In genomic region chr5:10936486-10936885, GRCh38 we compare ENCODE assay signal across 3 cellular contexts.
TF ChIP-seq lines count a peak whose summit lies in the region.

No MANE protein-coding gene starts in this region.

TF ChIP-seq in GM23338, 12 proteins besides CTCF, POLR2A, EP300 and RAD21 (continues in another document):
- TF ChIP-seq CREB1 (CRISPR knock-in tag; IDR thresholded peaks at IDR 0.05; ENCODE audit: low read depth) (no peak), ZNF114 (CRISPR knock-in tag; IDR thresholded peaks at IDR 0.05) (no peak), EZH2phosphoT487 (IDR thresholded peaks at IDR 0.05; ENCODE audit: unreplicated experiment) (no peak), JUNB (IDR thresholded peaks at IDR 0.05; ENCODE audit: unreplicated experiment) (no peak), REST (IDR thresholded peaks at IDR 0.05; ENCODE audit: unreplicated experiment) (no peak), NANOG (IDR thresholded peaks at IDR 0.05; ENCODE audit: borderline replicate concordance) (no peak), EZH2 (IDR thresholded peaks at IDR 0.05; ENCODE audit: low read depth, unreplicated experiment) (no peak)

TF ChIP-seq in H1, 55 proteins besides CTCF, POLR2A, EP300 and RAD21:
- TF ChIP-seq NRF1 (IDR thresholded peaks at IDR 0.05; ENCODE audit: low read depth, low read length) = no peak
- TF ChIP-seq SIRT6 (IDR thresholded peaks at IDR 0.05; ENCODE audit: low read length) = no peak
- no peak for TF ChIP-seq EZH2 (IDR thresholded peaks at IDR 0.05; ENCODE audit: low read depth, low read length, severe bottlenecking)
- no peak for TF ChIP-seq CHD1 (IDR thresholded peaks at IDR 0.05; ENCODE audit: low read depth, low read length)
- TF ChIP-seq RBBP5 (IDR thresholded peaks at IDR 0.05; ENCODE audit: borderline replicate concordance, low read depth, low read length) = no peak
- TF ChIP-seq EGR1 (IDR thresholded peaks at IDR 0.05; ENCODE audit: borderline replicate concordance, low read depth, low read length) = no peak
- TF ChIP-seq SP2 (IDR thresholded peaks at IDR 0.05; ENCODE audit: low read length) = no peak
- no peak for TF ChIP-seq SUZ12 (IDR thresholded peaks at IDR 0.05; ENCODE audit: low read length)

TF ChIP-seq in HepG2, 621 proteins besides CTCF, POLR2A, EP300 and RAD21:
- TF ChIP-seq ZSCAN20 (CRISPR knock-in tag; IDR thresholded peaks at IDR 0.05; ENCODE audit: borderline replicate concordance) (no peak), SUZ12 (IDR thresholded peaks at IDR 0.05; ENCODE audit: low read depth, low read length) (no peak), ZHX1 (CRISPR knock-in tag; IDR thresholded peaks at IDR 0.05; ENCODE audit: low read depth) (no peak), GFI1 (CRISPR knock-in tag; IDR thresholded peaks at IDR 0.05; ENCODE audit: borderline replicate concordance) (no peak)
TF ChIP-seq in HepG2: peak in this region for 0.
